ENCODE assay signal across 1 cellular context in genomic region chr4:183364025-183364424, GRCh38.
TF ChIP-seq lines count a peak whose summit lies in the region.

No MANE protein-coding gene starts in this region.

TF ChIP-seq in K562, 482 proteins besides CTCF, POLR2A, EP300 and RAD21 (continues in another document):
- TF ChIP-seq SLC30A9 (CRISPR knock-in tag; IDR thresholded peaks at IDR 0.05) (no peak), PHB2 (IDR thresholded peaks at IDR 0.05; ENCODE audit: low read depth) (no peak), GATAD2B (IDR thresholded peaks at IDR 0.05; ENCODE audit: borderline replicate concordance) (no peak), EP400 (IDR thresholded peaks at IDR 0.05) (no peak), ATF3 (IDR thresholded peaks at IDR 0.05) (peak; percentile 13; the same call in 1 of the 2 replicates), ATF3 (CRISPR knock-in tag; conservative IDR thresholded peaks at IDR 0.05) (no peak), ZNF280A (IDR thresholded peaks at IDR 0.05; ENCODE audit: low read depth, partially characterized antibody) (no peak), ESRRA (IDR thresholded peaks at IDR 0.05; ENCODE audit: borderline replicate concordance, low read depth) (peak; percentile 82), PKNOX1 (IDR thresholded peaks at IDR 0.05) (peak; percentile 25; the same call in 1 of the 2 replicates), ZNF175 (CRISPR knock-in tag; IDR thresholded peaks at IDR 0.05; ENCODE audit: low read depth) (no peak), HCFC1 (IDR thresholded peaks at IDR 0.05; ENCODE audit: low read depth, low read length) (no peak), PREB (CRISPR knock-in tag; IDR thresholded peaks at IDR 0.05) (no peak), CTBP1 (IDR thresholded peaks at IDR 0.05; ENCODE audit: borderline replicate concordance) (peak; percentile 30; the same call in 1 of the 2 replicates), ZZZ3 (IDR thresholded peaks at IDR 0.05) (no peak), NKRF (IDR thresholded peaks at IDR 0.05; ENCODE audit: borderline replicate concordance) (no peak), RHOXF2B (CRISPR knock-in tag; conservative IDR thresholded peaks at IDR 0.05) (no peak), MAZ (CRISPR knock-in tag; conservative IDR thresholded peaks at IDR 0.05 in 1 of 2, IDR thresholded peaks at IDR 0.05 in 1 of 2) (no peak), NFRKB (IDR thresholded peaks at IDR 0.05; ENCODE audit: low read depth) (no peak), FOXK1 (CRISPR knock-in tag; IDR thresholded peaks at IDR 0.05; ENCODE audit: borderline replicate concordance) (no peak), ERF (CRISPR knock-in tag; IDR thresholded peaks at IDR 0.05) (no peak), DNMT1 (IDR thresholded peaks at IDR 0.05) (no peak), BRCA1 (IDR thresholded peaks at IDR 0.05) (no peak), BRCA1 (CRISPR knock-in tag; IDR thresholded peaks at IDR 0.05) (no peak), KLF13 (tag; IDR thresholded peaks at IDR 0.05; ENCODE audit: borderline replicate concordance, low read depth) (no peak), ARNT (IDR thresholded peaks at IDR 0.05) (no peak), L3MBTL2 (IDR thresholded peaks at IDR 0.05) (peak; percentile 37; the same call in 1 of the 2 replicates)
- TF ChIP-seq, protein P1, sequence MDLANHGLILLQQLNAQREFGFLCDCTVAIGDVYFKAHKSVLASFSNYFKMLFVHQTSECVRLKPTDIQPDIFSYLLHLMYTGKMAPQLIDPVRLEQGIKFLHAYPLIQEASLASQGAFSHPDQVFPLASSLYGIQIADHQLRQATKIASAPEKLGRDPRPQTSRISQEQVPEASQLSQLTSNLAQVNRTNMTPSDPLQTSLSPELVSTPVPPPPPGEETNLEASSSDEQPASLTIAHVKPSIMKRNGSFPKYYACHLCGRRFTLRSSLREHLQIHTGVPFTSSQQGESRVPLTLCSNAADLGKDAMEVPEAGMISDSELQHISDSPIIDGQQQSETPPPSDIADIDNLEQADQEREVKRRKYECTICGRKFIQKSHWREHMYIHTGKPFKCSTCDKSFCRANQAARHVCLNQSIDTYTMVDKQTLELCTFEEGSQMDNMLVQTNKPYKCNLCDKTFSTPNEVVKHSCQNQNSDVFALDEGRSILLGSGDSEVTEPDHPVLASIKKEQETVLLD (IDR thresholded peaks at IDR 0.05): no peak
- TF ChIP-seq, protein P2, sequence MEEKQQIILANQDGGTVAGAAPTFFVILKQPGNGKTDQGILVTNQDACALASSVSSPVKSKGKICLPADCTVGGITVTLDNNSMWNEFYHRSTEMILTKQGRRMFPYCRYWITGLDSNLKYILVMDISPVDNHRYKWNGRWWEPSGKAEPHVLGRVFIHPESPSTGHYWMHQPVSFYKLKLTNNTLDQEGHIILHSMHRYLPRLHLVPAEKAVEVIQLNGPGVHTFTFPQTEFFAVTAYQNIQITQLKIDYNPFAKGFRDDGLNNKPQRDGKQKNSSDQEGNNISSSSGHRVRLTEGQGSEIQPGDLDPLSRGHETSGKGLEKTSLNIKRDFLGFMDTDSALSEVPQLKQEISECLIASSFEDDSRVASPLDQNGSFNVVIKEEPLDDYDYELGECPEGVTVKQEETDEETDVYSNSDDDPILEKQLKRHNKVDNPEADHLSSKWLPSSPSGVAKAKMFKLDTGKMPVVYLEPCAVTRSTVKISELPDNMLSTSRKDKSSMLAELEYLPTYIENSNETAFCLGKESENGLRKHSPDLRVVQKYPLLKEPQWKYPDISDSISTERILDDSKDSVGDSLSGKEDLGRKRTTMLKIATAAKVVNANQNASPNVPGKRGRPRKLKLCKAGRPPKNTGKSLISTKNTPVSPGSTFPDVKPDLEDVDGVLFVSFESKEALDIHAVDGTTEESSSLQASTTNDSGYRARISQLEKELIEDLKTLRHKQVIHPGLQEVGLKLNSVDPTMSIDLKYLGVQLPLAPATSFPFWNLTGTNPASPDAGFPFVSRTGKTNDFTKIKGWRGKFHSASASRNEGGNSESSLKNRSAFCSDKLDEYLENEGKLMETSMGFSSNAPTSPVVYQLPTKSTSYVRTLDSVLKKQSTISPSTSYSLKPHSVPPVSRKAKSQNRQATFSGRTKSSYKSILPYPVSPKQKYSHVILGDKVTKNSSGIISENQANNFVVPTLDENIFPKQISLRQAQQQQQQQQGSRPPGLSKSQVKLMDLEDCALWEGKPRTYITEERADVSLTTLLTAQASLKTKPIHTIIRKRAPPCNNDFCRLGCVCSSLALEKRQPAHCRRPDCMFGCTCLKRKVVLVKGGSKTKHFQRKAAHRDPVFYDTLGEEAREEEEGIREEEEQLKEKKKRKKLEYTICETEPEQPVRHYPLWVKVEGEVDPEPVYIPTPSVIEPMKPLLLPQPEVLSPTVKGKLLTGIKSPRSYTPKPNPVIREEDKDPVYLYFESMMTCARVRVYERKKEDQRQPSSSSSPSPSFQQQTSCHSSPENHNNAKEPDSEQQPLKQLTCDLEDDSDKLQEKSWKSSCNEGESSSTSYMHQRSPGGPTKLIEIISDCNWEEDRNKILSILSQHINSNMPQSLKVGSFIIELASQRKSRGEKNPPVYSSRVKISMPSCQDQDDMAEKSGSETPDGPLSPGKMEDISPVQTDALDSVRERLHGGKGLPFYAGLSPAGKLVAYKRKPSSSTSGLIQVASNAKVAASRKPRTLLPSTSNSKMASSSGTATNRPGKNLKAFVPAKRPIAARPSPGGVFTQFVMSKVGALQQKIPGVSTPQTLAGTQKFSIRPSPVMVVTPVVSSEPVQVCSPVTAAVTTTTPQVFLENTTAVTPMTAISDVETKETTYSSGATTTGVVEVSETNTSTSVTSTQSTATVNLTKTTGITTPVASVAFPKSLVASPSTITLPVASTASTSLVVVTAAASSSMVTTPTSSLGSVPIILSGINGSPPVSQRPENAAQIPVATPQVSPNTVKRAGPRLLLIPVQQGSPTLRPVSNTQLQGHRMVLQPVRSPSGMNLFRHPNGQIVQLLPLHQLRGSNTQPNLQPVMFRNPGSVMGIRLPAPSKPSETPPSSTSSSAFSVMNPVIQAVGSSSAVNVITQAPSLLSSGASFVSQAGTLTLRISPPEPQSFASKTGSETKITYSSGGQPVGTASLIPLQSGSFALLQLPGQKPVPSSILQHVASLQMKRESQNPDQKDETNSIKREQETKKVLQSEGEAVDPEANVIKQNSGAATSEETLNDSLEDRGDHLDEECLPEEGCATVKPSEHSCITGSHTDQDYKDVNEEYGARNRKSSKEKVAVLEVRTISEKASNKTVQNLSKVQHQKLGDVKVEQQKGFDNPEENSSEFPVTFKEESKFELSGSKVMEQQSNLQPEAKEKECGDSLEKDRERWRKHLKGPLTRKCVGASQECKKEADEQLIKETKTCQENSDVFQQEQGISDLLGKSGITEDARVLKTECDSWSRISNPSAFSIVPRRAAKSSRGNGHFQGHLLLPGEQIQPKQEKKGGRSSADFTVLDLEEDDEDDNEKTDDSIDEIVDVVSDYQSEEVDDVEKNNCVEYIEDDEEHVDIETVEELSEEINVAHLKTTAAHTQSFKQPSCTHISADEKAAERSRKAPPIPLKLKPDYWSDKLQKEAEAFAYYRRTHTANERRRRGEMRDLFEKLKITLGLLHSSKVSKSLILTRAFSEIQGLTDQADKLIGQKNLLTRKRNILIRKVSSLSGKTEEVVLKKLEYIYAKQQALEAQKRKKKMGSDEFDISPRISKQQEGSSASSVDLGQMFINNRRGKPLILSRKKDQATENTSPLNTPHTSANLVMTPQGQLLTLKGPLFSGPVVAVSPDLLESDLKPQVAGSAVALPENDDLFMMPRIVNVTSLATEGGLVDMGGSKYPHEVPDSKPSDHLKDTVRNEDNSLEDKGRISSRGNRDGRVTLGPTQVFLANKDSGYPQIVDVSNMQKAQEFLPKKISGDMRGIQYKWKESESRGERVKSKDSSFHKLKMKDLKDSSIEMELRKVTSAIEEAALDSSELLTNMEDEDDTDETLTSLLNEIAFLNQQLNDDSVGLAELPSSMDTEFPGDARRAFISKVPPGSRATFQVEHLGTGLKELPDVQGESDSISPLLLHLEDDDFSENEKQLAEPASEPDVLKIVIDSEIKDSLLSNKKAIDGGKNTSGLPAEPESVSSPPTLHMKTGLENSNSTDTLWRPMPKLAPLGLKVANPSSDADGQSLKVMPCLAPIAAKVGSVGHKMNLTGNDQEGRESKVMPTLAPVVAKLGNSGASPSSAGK (IDR thresholded peaks at IDR 0.05): 0 out of 2 replicates have a peak, but pooled peaks have one; percentile 13
- TF ChIP-seq, protein P3, sequence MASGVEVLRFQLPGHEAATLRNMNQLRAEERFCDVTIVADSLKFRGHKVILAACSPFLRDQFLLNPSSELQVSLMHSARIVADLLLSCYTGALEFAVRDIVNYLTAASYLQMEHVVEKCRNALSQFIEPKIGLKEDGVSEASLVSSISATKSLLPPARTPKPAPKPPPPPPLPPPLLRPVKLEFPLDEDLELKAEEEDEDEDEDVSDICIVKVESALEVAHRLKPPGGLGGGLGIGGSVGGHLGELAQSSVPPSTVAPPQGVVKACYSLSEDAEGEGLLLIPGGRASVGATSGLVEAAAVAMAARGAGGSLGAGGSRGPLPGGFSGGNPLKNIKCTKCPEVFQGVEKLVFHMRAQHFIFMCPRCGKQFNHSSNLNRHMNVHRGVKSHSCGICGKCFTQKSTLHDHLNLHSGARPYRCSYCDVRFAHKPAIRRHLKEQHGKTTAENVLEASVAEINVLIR (CRISPR knock-in tag; IDR thresholded peaks at IDR 0.05): no peak
- TF ChIP-seq, protein P4, sequence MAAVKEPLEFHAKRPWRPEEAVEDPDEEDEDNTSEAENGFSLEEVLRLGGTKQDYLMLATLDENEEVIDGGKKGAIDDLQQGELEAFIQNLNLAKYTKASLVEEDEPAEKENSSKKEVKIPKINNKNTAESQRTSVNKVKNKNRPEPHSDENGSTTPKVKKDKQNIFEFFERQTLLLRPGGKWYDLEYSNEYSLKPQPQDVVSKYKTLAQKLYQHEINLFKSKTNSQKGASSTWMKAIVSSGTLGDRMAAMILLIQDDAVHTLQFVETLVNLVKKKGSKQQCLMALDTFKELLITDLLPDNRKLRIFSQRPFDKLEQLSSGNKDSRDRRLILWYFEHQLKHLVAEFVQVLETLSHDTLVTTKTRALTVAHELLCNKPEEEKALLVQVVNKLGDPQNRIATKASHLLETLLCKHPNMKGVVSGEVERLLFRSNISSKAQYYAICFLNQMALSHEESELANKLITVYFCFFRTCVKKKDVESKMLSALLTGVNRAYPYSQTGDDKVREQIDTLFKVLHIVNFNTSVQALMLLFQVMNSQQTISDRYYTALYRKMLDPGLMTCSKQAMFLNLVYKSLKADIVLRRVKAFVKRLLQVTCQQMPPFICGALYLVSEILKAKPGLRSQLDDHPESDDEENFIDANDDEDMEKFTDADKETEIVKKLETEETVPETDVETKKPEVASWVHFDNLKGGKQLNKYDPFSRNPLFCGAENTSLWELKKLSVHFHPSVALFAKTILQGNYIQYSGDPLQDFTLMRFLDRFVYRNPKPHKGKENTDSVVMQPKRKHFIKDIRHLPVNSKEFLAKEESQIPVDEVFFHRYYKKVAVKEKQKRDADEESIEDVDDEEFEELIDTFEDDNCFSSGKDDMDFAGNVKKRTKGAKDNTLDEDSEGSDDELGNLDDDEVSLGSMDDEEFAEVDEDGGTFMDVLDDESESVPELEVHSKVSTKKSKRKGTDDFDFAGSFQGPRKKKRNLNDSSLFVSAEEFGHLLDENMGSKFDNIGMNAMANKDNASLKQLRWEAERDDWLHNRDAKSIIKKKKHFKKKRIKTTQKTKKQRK (IDR thresholded peaks at IDR 0.05; ENCODE audit: borderline replicate concordance, low read depth, low read length): no peak
- TF ChIP-seq, protein P5, sequence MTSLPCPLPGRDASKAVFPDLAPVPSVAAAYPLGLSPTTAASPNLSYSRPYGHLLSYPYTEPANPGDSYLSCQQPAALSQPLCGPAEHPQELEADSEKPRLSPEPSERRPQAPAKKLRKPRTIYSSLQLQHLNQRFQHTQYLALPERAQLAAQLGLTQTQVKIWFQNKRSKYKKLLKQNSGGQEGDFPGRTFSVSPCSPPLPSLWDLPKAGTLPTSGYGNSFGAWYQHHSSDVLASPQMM (CRISPR knock-in tag; IDR thresholded peaks at IDR 0.05): no peak
